24 cellular contexts compared by ENCODE assay signal in the genomic region with DNA sequence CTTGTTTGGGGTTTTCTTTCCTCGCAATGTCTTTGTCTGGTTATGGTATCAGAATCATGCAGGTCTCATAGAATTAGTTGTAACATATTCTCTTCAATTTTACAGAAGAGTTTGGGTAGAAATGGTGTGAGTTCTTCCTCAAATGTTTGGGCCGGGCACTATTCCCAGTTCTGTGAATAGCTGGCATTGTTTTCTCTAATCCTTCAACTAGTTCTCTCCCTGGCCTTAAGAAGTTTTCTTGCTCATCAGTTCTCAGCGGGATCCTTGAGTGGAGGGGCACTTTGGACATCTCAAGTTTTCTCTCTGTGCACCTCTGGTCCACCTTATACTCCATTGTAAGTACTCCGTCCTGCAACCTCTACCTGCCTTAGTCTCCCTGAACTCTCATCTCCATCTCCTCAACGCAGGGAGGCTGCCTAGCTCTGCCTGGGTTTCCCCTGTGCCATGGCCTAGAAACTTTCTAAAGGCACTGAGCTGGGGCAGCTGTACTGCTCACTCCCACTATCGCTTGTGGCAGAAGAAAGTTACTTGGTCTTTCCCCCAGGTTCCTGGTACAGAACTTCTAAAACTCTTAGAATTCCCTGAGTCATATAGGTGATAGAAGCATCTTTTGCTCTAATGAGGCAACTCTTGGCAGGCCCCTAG. TPM values are rescaled to one million over a fixed set of nuclear protein-coding genes. Genes with fewer than 3 reads are reported as not detected.
DNase-seq lines count a peak whose midpoint lies in the region; ATAC-seq, FAIRE-seq and TF ChIP-seq lines count a peak whose summit lies in the region.
"Had no signal": no experiment of that assay in that cellular context is flagged by ENCODE, and none has a peak within 500 bp of the region (broad histone marks: within the 10 kb centered on the region; RNA-seq: fewer than 3 reads in every experiment).

No MANE protein-coding gene starts in this region.

- no peaks in the 10 kb centered on the region for H3K9me3 ChIP-seq in CD4-positive, alpha-beta T cell (ENCODE audit: control insufficient read depth, low read length)
- H3K9me3 ChIP-seq in pancreas: no peaks in the 10 kb centered on the region
- H3K9me3 ChIP-seq: body of pancreas, colonic mucosa, ovary, sigmoid colon, SK-N-SH, stomach, upper lobe of left lung had no signal

- intact Hi-C loops in CD4-positive, alpha-beta T cell (cut with DNase I, micrococcal nuclease): no loop called here
- intact Hi-C loops in lower leg skin (cut with DNase I; ENCODE audit: low total_unique reads): no loop called here
- intact Hi-C loops in pancreas (cut with DNase I): no loop called here

- no peaks in the 10 kb centered on the region for H3K27me3 Mint-ChIP-seq in T-helper 2 cell treated with Interferon-gamma antibody and Interleukin-4, amounts not matched to agents 5 μg/mL and 100 μg/mL, for 36 hours (ENCODE audit: low read depth)
- no peaks in the 10 kb centered on the region for H3K27me3 Mint-ChIP-seq in CD4-positive, alpha-beta T cell
- H3K27me3 Mint-ChIP-seq: activated CD4-positive, alpha-beta T cell treated with anti-CD3 and anti-CD28 coated beads, Interleukin-2, amount 10 ng/mL, durations not matched to agents 7 days and 5 days had no signal

- H3K4me1 ChIP-seq in pancreas: no peaks in the 10 kb centered on the region
- H3K4me1 ChIP-seq: body of pancreas, colonic mucosa had no signal

- peaks cover 0 to 11% (median 0%) of the 10 kb centered on the region in 3 donors for H3K36me3 ChIP-seq in pancreas
- H3K36me3 ChIP-seq: colonic mucosa, ovary had no signal

- CTCF ChIA-PET in CD4-positive, alpha-beta T cell (lab: Charles Lee): interaction anchor here (4.4 kb wide), 1 partner anchor 15 kb away, joined by 28 read pairs; no protein-coding TSS in a partner anchor

- no peak for TF ChIP-seq CTCF in CD4-positive, alpha-beta T cell (IDR thresholded peaks at IDR 0.05)
- TF ChIP-seq CTCF in lower leg skin (IDR thresholded peaks at IDR 0.05): no peak
- no peak for TF ChIP-seq CTCF in pancreas (IDR thresholded peaks at IDR 0.05)

- no peak for DNase-seq in T-helper 2 cell treated with Interferon-gamma antibody and Interleukin-4, amounts not matched to agents 5 μg/mL and 100 μg/mL, for 36 hours (ENCODE audit: low spot score)
- DNase-seq in T-helper 2 cell (no peak), lower leg skin (ENCODE audit: low spot score in 2 of 2) (peak; percentile 8 to 32), pancreas (no peak), midbrain (lab: John Stamatoyannopoulos, UW) (no peak)
- no peak for DNase-seq in CD4-positive, alpha-beta T cell
- DNase-seq in activated naive CD4-positive, alpha-beta T cell treated with anti-CD3 and anti-CD28 coated beads, Interleukin-2, amount 50 U/mL, for 72 hours (ENCODE audit: low spot score in 2 of 2): peak in 1 of 2 donors; percentile 61
- DNase-seq: 8988T; activated CD4-positive, alpha-beta T cell treated with anti-CD3 and anti-CD28 coated beads, Interleukin-2, amount 10 ng/mL, durations not matched to agents 7 days and 5 days; body of pancreas; colonic mucosa; hippocampal formation; islet precursor cell; NCI-H1694 treated with DMSO at 0.1 percent for 48 hours; NCI-H2227 treated with DMSO at 0.1 percent for 48 hours; ovary; sigmoid colon; SK-N-SH; stomach; upper lobe of left lung had no signal

- H3K4me1 Mint-ChIP-seq in T-helper 2 cell treated with Interferon-gamma antibody and Interleukin-4, amounts not matched to agents 5 μg/mL and 100 μg/mL, for 36 hours (ENCODE audit: low read depth): peaks cover 69% of the 10 kb centered on the region
- H3K4me1 Mint-ChIP-seq in CD4-positive, alpha-beta T cell (ENCODE audit: low read depth): peaks cover 70% of the 10 kb centered on the region

- WGBS in lower leg skin, 2 donors: 90 to 91% methylated on average over 6 of the region's 6 CpGs
- 92 to 94% methylated on average over 6 of the region's 6 CpGs for WGBS in pancreas, 2 donors

- no peak for ATAC-seq in CD4-positive, alpha-beta T cell (ENCODE audit: poor library complexity)
- ATAC-seq in activated naive CD4-positive, alpha-beta T cell treated with anti-CD3 and anti-CD28 coated beads, Interleukin-2, amount 50 U/mL, for 72 hours: peak in 1 of 2 donors; percentile 28
- ATAC-seq in pancreas (no peak), HG03025 (IDR thresholded peaks at IDR 0.05; ENCODE audit: low FRiP score, unreplicated experiment) (no peak)
- ATAC-seq: body of pancreas, Panc1 had no signal

- TF ChIP-seq POLR2A in lower leg skin (IDR thresholded peaks at IDR 0.05): no peak

- H3K36me3 Mint-ChIP-seq in T-helper 2 cell treated with Interferon-gamma antibody and Interleukin-4, amounts not matched to agents 5 μg/mL and 100 μg/mL, for 36 hours (ENCODE audit: low read depth): peaks cover 71% of the 10 kb centered on the region
- peaks cover 70% of the 10 kb centered on the region for H3K36me3 Mint-ChIP-seq in CD4-positive, alpha-beta T cell (ENCODE audit: low read depth)
- peaks cover 30 to 68% of the 10 kb centered on the region in 2 donors for H3K36me3 Mint-ChIP-seq in activated naive CD4-positive, alpha-beta T cell treated with anti-CD3 and anti-CD28 coated beads, Interleukin-2, amount 50 U/mL, for 72 hours

- H3K9me3 Mint-ChIP-seq in T-helper 2 cell treated with Interferon-gamma antibody and Interleukin-4, amounts not matched to agents 5 μg/mL and 100 μg/mL, for 36 hours: peaks cover 11% of the 10 kb centered on the region
- H3K9me3 Mint-ChIP-seq in CD4-positive, alpha-beta T cell: no peaks in the 10 kb centered on the region
- no peaks in the 10 kb centered on the region for H3K9me3 Mint-ChIP-seq in activated naive CD4-positive, alpha-beta T cell treated with anti-CD3 and anti-CD28 coated beads, Interleukin-2, amount 50 U/mL, for 72 hours

- POLR2A ChIA-PET in CD4-positive, alpha-beta T cell (lab: Charles Lee): interaction anchor here (1.3 to 1.8 kb wide), 4 partner anchors 12 to 67 kb away, joined by 3 to 5 read pairs (median 4); no protein-coding TSS in a partner anchor

- no peaks in the 10 kb centered on the region for H3K27me3 ChIP-seq in CD4-positive, alpha-beta T cell (ENCODE audit: control insufficient read depth, insufficient read depth, low read length)
- H3K27me3 ChIP-seq in pancreas: no peaks in the 10 kb centered on the region
- H3K27me3 ChIP-seq: body of pancreas, colonic mucosa, ovary, sigmoid colon, stomach, upper lobe of left lung had no signal

- no peak overlapping the region for H3K4me3 Mint-ChIP-seq in T-helper 2 cell treated with Interferon-gamma antibody and Interleukin-4, amounts not matched to agents 5 μg/mL and 100 μg/mL, for 36 hours
- H3K4me3 Mint-ChIP-seq in CD4-positive, alpha-beta T cell: peak overlapping the region; percentile 21
- H3K4me3 Mint-ChIP-seq: activated CD4-positive, alpha-beta T cell treated with anti-CD3 and anti-CD28 coated beads, Interleukin-2, amount 10 ng/mL, durations not matched to agents 7 days and 5 days had no signal

- H3K27ac ChIP-seq in CD4-positive, alpha-beta T cell (ENCODE audit: low read depth, low read length): no peak overlapping the region
- H3K27ac ChIP-seq in pancreas: no peak overlapping the region
- H3K27ac ChIP-seq: body of pancreas, colonic mucosa, ovary, upper lobe of left lung had no signal

- H3K27ac Mint-ChIP-seq in T-helper 2 cell treated with Interferon-gamma antibody and Interleukin-4, amounts not matched to agents 5 μg/mL and 100 μg/mL, for 36 hours: peak overlapping the region; percentile 19
- H3K27ac Mint-ChIP-seq in CD4-positive, alpha-beta T cell: no peak overlapping the region
- H3K27ac Mint-ChIP-seq in activated naive CD4-positive, alpha-beta T cell treated with anti-CD3 and anti-CD28 coated beads, Interleukin-2, amount 50 U/mL, for 72 hours: peak overlapping the region; percentile 96 to 98
- H3K27ac Mint-ChIP-seq: activated CD4-positive, alpha-beta T cell treated with anti-CD3 and anti-CD28 coated beads, Interleukin-2, amount 10 ng/mL, durations not matched to agents 7 days and 5 days had no signal

- H3K4me3 ChIP-seq in lower leg skin (ENCODE audit: low read depth, poor library complexity, severe bottlenecking): no peak overlapping the region
- H3K4me3 ChIP-seq in pancreas: no peak overlapping the region
- H3K4me3 ChIP-seq: body of pancreas, colonic mucosa, lung, ovary, sigmoid colon, stomach, upper lobe of left lung had no signal

- no peak for FAIRE-seq in pancreas (lab: Jason Lieb, UNC)
- FAIRE-seq: D721Med had no signal

RNA-seq across cellular contexts. Expression of gene NSMCE1, which starts 16.9 kb away (rescaled TPM):
- 10 to 100 TPM; 31.9 to 33.9 TPM for total RNA-seq in CD4-positive, alpha-beta T cell
- total RNA-seq in activated naive CD4-positive, alpha-beta T cell treated with anti-CD3 and anti-CD28 coated beads, Interleukin-2, amount 50 U/mL, for 72 hours: 100 to 1,000 TPM; 106 to 132 TPM
- total RNA-seq in lower leg skin (10 to 100 TPM; 17.3 to 29.2 (median 21.1) TPM), pancreas (10 to 100 TPM; 27.6 to 37.7 (median 31.7) TPM)
- 10 to 100 TPM; 30.0 to 37.9 TPM for polyA plus RNA-seq in pancreas

RNA-seq across cellular contexts. Expression of gene KDM8, which starts 48.4 kb away (rescaled TPM):
- total RNA-seq in CD4-positive, alpha-beta T cell: 10 to 100 TPM; 15.1 to 17.3 TPM
- 10 to 100 TPM in 1 of 2 donors, 1 to 10 TPM in 1; 9.2 to 10.8 TPM for total RNA-seq in activated naive CD4-positive, alpha-beta T cell treated with anti-CD3 and anti-CD28 coated beads, Interleukin-2, amount 50 U/mL, for 72 hours
- total RNA-seq in lower leg skin (1 to 10 TPM in 3 of 4 donors, under 1 TPM in 1; 0.84 to 4.5 (median 1.9) TPM), pancreas (1 to 10 TPM; 4.7 to 7.4 (median 6.3) TPM)
- polyA plus RNA-seq in pancreas: 10 to 100 TPM; 12.4 to 17.7 TPM

Comparison
In these comparisons a context has a peak if more than half of its experiments do, and no peak if none do; other contexts are left out.
1. DNase-seq: peak in lower leg skin (2 of 2); none in T-helper 2 cell treated with Interferon-gamma antibody and Interleukin-4, amounts not matched to agents 5 μg/mL and 100 μg/mL, for 36 hours (single experiment), T-helper 2 cell (0 of 5), CD4-positive, alpha-beta T cell (0 of 10), pancreas (0 of 6) and midbrain (single experiment).